Comparison of ENCODE assay signal across 16 cellular contexts in the genomic region with DNA sequence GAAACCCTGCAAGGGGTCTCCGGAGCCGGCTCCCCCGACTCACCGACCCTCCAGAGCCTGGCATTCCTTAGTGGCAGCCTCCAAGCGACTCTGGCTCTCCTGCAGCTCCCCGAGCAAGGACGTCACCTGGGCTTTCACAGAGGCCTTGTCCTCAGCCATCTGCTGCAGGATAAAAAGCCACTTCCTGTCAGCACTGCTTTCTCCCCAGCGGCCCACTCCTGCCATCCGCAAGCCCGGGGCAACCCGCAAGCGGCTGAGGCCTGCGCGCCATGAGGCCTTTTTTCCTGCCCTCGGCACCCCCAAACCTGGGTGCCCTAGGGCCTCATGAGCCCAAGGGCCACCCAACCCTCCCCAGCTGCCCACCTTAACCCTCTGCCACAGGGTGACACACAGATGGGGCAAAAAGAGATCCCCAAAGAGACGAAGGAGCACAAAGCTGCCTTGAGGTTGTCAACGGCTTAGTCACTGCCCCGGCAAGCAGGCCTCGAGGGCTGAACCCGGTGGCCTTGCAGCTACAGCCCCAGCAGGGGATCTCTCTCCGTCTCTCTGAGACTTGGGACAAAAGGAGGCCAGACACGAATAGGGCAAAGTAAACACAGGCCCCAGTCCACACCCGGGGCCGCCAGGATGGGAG. TPM values are rescaled to one million over a fixed set of nuclear protein-coding genes. Genes with fewer than 3 reads are reported as not detected.
"Had no signal": no experiment of that assay in that cellular context is flagged by ENCODE, and none has a peak within 500 bp of the region (broad histone marks: within the 10 kb centered on the region; RNA-seq: fewer than 3 reads in every experiment).

No MANE protein-coding gene starts in this region.

RNA-seq across cellular contexts. Expression of gene CTAG2, which starts 7.5 kb away (rescaled TPM):
- total RNA-seq: dermis microvascular lymphatic vessel endothelial cell, esophagus mucosa, fibroblast of lung, frontal cortex, glomerular endothelial cell, kidney epithelial cell, left colon, left ventricle myocardium superior, lung, right atrium auricular region, sigmoid colon, suprapubic skin, thyroid gland had no signal
- polyA plus RNA-seq: fibroblast of lung, heart left ventricle had no signal

RNA-seq across cellular contexts. Expression of gene CTAG1B, which starts 26.8 kb away (rescaled TPM):
- total RNA-seq: dermis microvascular lymphatic vessel endothelial cell, esophagus mucosa, fibroblast of lung, frontal cortex, glomerular endothelial cell, heart left ventricle, kidney epithelial cell, left colon, left ventricle myocardium superior, lung, ovary, posterior vena cava, right atrium auricular region, sigmoid colon, suprapubic skin, thyroid gland had no signal
- polyA plus RNA-seq: fibroblast of lung, heart left ventricle, lung, sigmoid colon had no signal
